31 cellular contexts compared by ENCODE assay signal in genomic region chr10:112278871-112279270, GRCh38. TPM values are rescaled to one million over a fixed set of nuclear protein-coding genes. Genes with fewer than 3 reads are reported as not detected.
A peak's percentile ranks its signal among the peaks of the same experiment; 100 is the strongest.
DNase-seq lines count a peak whose midpoint lies in the region; ATAC-seq, FAIRE-seq and TF ChIP-seq lines count a peak whose summit lies in the region.
"Had no signal": no experiment of that assay in that cellular context is flagged by ENCODE, and none has a peak within 500 bp of the region (broad histone marks: within the 10 kb centered on the region; RNA-seq: fewer than 3 reads in every experiment).

No MANE protein-coding gene starts in this region.

- no peak overlapping the region for H3K23ac ChIP-seq in H1 (ENCODE audit: insufficient read length)

- peaks cover 4% of the 10 kb centered on the region for H3K4me1 Mint-ChIP-seq in endothelial cell (ENCODE audit: unreplicated experiment)
- H3K4me1 Mint-ChIP-seq: IgD-negative memory B cell, T-cell had no signal

- no peak overlapping the region for H2BK20ac ChIP-seq in H1 (ENCODE audit: low read length)

- ATAC-seq in HepG2 (no peak), GM21528 (IDR thresholded peaks at IDR 0.05; ENCODE audit: low FRiP score, unreplicated experiment) (no peak)
- ATAC-seq: effector memory CD8-positive, alpha-beta T cell; esophagus mucosa; foreskin keratinocyte; Panc1; T-cell had no signal

- H3K23me2 ChIP-seq in H1 (ENCODE audit: low read depth, low read length): no peaks in the 10 kb centered on the region

- H4K5ac ChIP-seq in H1 (ENCODE audit: insufficient read length, low read depth, low read length): no peak overlapping the region

- 81% methylated on average over 1 of the region's 2 CpGs for WGBS in HUES64
- 48% methylated on average over 2 of the region's 2 CpGs; no CpG with 5 or more reads in 1 of the 2 experiments for WGBS in H1 (ENCODE audit: extremely low coverage in 1 of 2, insufficient coverage in 1 of 2, insufficient read length in 1 of 2, insufficient replicate concordance in 2 of 2, low coverage in 1 of 2, low lambda C conversion rate in 2 of 2, missing lambda C conversion rate in 1 of 2), 2 experiments
- WGBS in HepG2 (ENCODE audit: low lambda C conversion rate): 92% methylated on average over 2 of the region's 2 CpGs

- no peak overlapping the region for H2AFZ ChIP-seq in H1 (ENCODE audit: low read length)
- H2AFZ ChIP-seq in HepG2 (ENCODE audit: low read length): no peak overlapping the region

- no peak overlapping the region for H4K91ac ChIP-seq in H1 (replicated peaks; ENCODE audit: insufficient read length, low read length)

- no peak overlapping the region for H2AK5ac ChIP-seq in H1 (ENCODE audit: low read depth, low read length)

- H3K4me1 ChIP-seq in HUES64 (ENCODE audit: insufficient read depth, low read length): peaks cover 17% of the 10 kb centered on the region
- H3K4me1 ChIP-seq in H1 (replicated peaks in 1 of 4; ENCODE audit: control insufficient read depth in 3 of 4, insufficient read depth in 4 of 4, low read length in 3 of 4): peaks cover 0 to 7% (median 2%) of the 10 kb centered on the region in 4 experiments; a peak in 5 of 7 replicates
- peaks cover 77% of the 10 kb centered on the region for H3K4me1 ChIP-seq in HepG2 (ENCODE audit: insufficient read depth, low read length)
- H3K4me1 ChIP-seq: foreskin keratinocyte, upper lobe of left lung had no signal

- H3K9me3 ChIP-seq in HUES64 (ENCODE audit: insufficient read depth, low read depth, low read length) (no peaks in the 10 kb centered on the region), H1 (ENCODE audit: insufficient read depth in 2 of 2, low read depth in 1 of 2, low read length in 1 of 2) (no peaks in the 10 kb centered on the region), HepG2 (ENCODE audit: low read length) (no peaks in the 10 kb centered on the region)
- H3K9me3 ChIP-seq: neutrophil, upper lobe of left lung had no signal

- H3K4me3 ChIP-seq in HUES64 (ENCODE audit: low read length): peak overlapping the region; percentile 14; the same call in 1 of the 2 replicates
- peak overlapping the region in 1 of 4 experiments; percentile 43; a peak in 2 of 8 replicates for H3K4me3 ChIP-seq in H1 (ENCODE audit: extremely low read depth in 1 of 4, insufficient read depth in 2 of 4, low read depth in 3 of 4, low read length in 4 of 4)
- H3K4me3 ChIP-seq in HepG2 (replicated peaks in 1 of 3; ENCODE audit: insufficient read depth in 1 of 3, low read depth in 2 of 3, low read length in 3 of 3): no peak overlapping the region
- H3K4me3 ChIP-seq: upper lobe of left lung had no signal

- no TSS peak for BruUV-seq in HepG2 (replicated peaks; lab: Mats Ljungman, UMichigan)

- TF ChIP-seq EP300 in H1 (IDR thresholded peaks at IDR 0.05; ENCODE audit: borderline replicate concordance in 1 of 2, low read depth in 2 of 2, low read length in 2 of 2) (no peak), HepG2 (IDR thresholded peaks at IDR 0.05; ENCODE audit: low read depth in 2 of 2, low read length in 2 of 2) (no peak), HepG2 (CRISPR knock-in tag; IDR thresholded peaks at IDR 0.05; ENCODE audit: borderline replicate concordance) (no peak)

- H3K18ac ChIP-seq in H1 (ENCODE audit: extremely low read depth, low read length): no peak overlapping the region; the same call in 1 of the 2 replicates

- TF ChIP-seq CTCF in H1 (IDR thresholded peaks at IDR 0.05; ENCODE audit: control extremely low read depth in 1 of 3, insufficient read depth in 1 of 3, low read depth in 1 of 3, low read length in 3 of 3): no peak
- TF ChIP-seq CTCF in HepG2 (CRISPR knock-in tag; IDR thresholded peaks at IDR 0.05): no peak
- TF ChIP-seq CTCF in endothelial cell (IDR thresholded peaks at IDR 0.05; ENCODE audit: unreplicated experiment): no peak

- POLR2A ChIA-PET in H1 (lab: Charles Lee; ENCODE audit: partially characterized antibody) (no interaction called here), HepG2 (lab: Yijun Ruan, JAX) (interaction anchor here (0.7 to 3.2 kb wide), 4 partner anchors 17 to 63 kb away, joined by 3 to 31 read pairs (median 10); no protein-coding TSS in a partner anchor)

- no peaks in the 10 kb centered on the region for H3K27me3 ChIP-seq in HUES64 (ENCODE audit: insufficient read depth, low read length)
- H3K27me3 ChIP-seq in H1 (replicated peaks in 1 of 4; ENCODE audit: control insufficient read depth in 3 of 4, extremely low read depth in 1 of 4, insufficient read depth in 3 of 4, low read length in 3 of 4): no peaks in the 10 kb centered on the region
- H3K27me3 ChIP-seq in HepG2 (ENCODE audit: control insufficient read depth in 1 of 2, insufficient read depth in 2 of 2, low read length in 2 of 2): no peaks in the 10 kb centered on the region
- H3K27me3 ChIP-seq: brain microvascular endothelial cell, foreskin keratinocyte, upper lobe of left lung had no signal

- intact Hi-C loops in HepG2 (cut with micrococcal nuclease; ENCODE audit: unreplicated experiment): loop anchor here (5.0 kb wide), 1 partner anchor 1667 kb away; no protein-coding TSS in a partner anchor

- H3K36me3 ChIP-seq in HUES64 (ENCODE audit: insufficient read depth, low read length) (no peaks in the 10 kb centered on the region), H1 (ENCODE audit: control insufficient read depth in 2 of 4, insufficient read depth in 4 of 4, low read length in 3 of 4) (no peaks in the 10 kb centered on the region), HepG2 (replicated peaks in 1 of 2; ENCODE audit: control insufficient read depth in 1 of 2, insufficient read depth in 2 of 2, low read length in 2 of 2) (no peaks in the 10 kb centered on the region)
- H3K36me3 ChIP-seq: brain microvascular endothelial cell, neutrophil, upper lobe of left lung had no signal

- H4K20me1 ChIP-seq in H1 (replicated peaks in 1 of 2; ENCODE audit: control insufficient read depth in 1 of 2, insufficient read depth in 2 of 2, low read length in 2 of 2): no peaks in the 10 kb centered on the region
- no peaks in the 10 kb centered on the region for H4K20me1 ChIP-seq in HepG2 (ENCODE audit: insufficient read depth, low read length)

- H2BK5ac ChIP-seq in H1 (ENCODE audit: low read depth, low read length): no peak overlapping the region

- H3K56ac ChIP-seq in H1 (replicated peaks; ENCODE audit: insufficient read length, low read depth, low read length): no peak overlapping the region

- DNase-seq in H1 (ENCODE audit: low read depth in 1 of 2, low spot score in 2 of 2) (no peak), HepG2 (ENCODE audit: low spot score) (no peak), NCI-H1417 (lab: John Stamatoyannopoulos, UW) (no peak), endothelial cell (ENCODE audit: low spot score) (no peak)
- DNase-seq in activated CD8-positive, alpha-beta memory T cell treated with anti-CD3 and anti-CD28 coated beads, Interleukin-2, amount 50 U/mL, for 4 hours: no peak
- DNase-seq: activated CD4-positive, alpha-beta T cell treated with anti-CD3 and anti-CD28 coated beads for 1 hour; activated gamma-delta T cell; activated T-cell treated with anti-CD3 and anti-CD28 coated beads, Interleukin-2, amount 50 U/mL, for 1 hour; brain microvascular endothelial cell; CD4-positive, alpha-beta memory T cell; effector memory CD8-positive, alpha-beta T cell; foreskin keratinocyte; hippocampal formation; NCI-H2081 treated with DMSO at 0.1 percent for 48 hours; NK-92 treated with Interleukin-12 subunit alpha and Interleukin-12 subunit beta, amount 100 ng/mL, for 24 hours; small intestine; stimulated activated CD4-positive, alpha-beta T cell treated with anti-CD3 and anti-CD28 coated beads, Interleukin-1b, Interleukin-23, amount 100 ng/mL, for 48 hours; T-cell had no signal

- H3K4me3 Mint-ChIP-seq in endothelial cell (ENCODE audit: unreplicated experiment): no peak overlapping the region
- H3K4me3 Mint-ChIP-seq: CD4-positive, alpha-beta memory T cell; effector memory CD8-positive, alpha-beta T cell; IgD-negative memory B cell; T-cell had no signal

- no peak overlapping the region for H2BK12ac ChIP-seq in H1 (ENCODE audit: low read depth, low read length)

- H3K79me2 ChIP-seq in H1 (ENCODE audit: control insufficient read depth in 1 of 2, insufficient read depth in 2 of 2, low read length in 2 of 2) (no peaks in the 10 kb centered on the region), HepG2 (ENCODE audit: insufficient read depth, low read length) (no peaks in the 10 kb centered on the region)

- H3K4me2 ChIP-seq in H1 (ENCODE audit: insufficient read depth in 1 of 2, low read depth in 2 of 2, low read length in 2 of 2): peak overlapping the region; percentile 28 to 53; a peak in 3 of 4 replicates
- no peak overlapping the region for H3K4me2 ChIP-seq in HepG2 (ENCODE audit: low read depth, low read length)

- CTCF ChIA-PET in H1 (lab: Charles Lee; ENCODE audit: partially characterized antibody) (interaction anchor here (1.0 to 1.3 kb wide), 3 partner anchors 28 to 96 kb away, joined by 3 to 4 read pairs (median 3); no protein-coding TSS in a partner anchor), HepG2 (lab: Yijun Ruan, JAX; ENCODE audit: low intra/inter-chr PET ratio, low total read pairs) (no interaction called here)

- no peak for FAIRE-seq in H1 (lab: Jason Lieb, UNC)
- no peak for FAIRE-seq in HepG2 (lab: Jason Lieb, UNC)
- FAIRE-seq: colon, GM19239, small intestine had no signal

- in situ Hi-C loops in HepG2 (cut with HindIII; ENCODE audit: extremely low pct_ligation_motif_present, low pct_unique_long_range_greater_than_20kb): no loop called here

- no peak for TF ChIP-seq POLR2A in H1 (IDR thresholded peaks at IDR 0.05; ENCODE audit: control extremely low read depth in 1 of 2, low read depth in 2 of 2, low read length in 2 of 2)
- TF ChIP-seq POLR2A in HepG2 (IDR thresholded peaks at IDR 0.05; ENCODE audit: insufficient read depth in 1 of 2, low read depth in 2 of 2, low read length in 2 of 2): no peak

- TF ChIP-seq RAD21 in H1 (IDR thresholded peaks at IDR 0.05 in 1 of 2, conservative IDR thresholded peaks at IDR 0.05 in 1 of 2; ENCODE audit: low read depth in 2 of 2, low read length in 2 of 2): no peak
- no peak for TF ChIP-seq RAD21 in HepG2 (CRISPR knock-in tag; IDR thresholded peaks at IDR 0.05)

- H3K4ac ChIP-seq in H1 (replicated peaks; ENCODE audit: insufficient read length, low read depth, low read length): no peak overlapping the region

- no peak overlapping the region for H3K14ac ChIP-seq in H1 (ENCODE audit: insufficient read length)

- H4K8ac ChIP-seq in H1 (ENCODE audit: extremely low read depth, insufficient read depth, low read length): no peak overlapping the region

- no peaks in the 10 kb centered on the region for H3K36me3 Mint-ChIP-seq in endothelial cell (ENCODE audit: low read depth, unreplicated experiment)
- H3K36me3 Mint-ChIP-seq: CD4-positive, alpha-beta memory T cell; IgD-negative memory B cell; T-cell had no signal

- no peak overlapping the region for H2BK120ac ChIP-seq in H1 (replicated peaks; ENCODE audit: low read depth, low read length)

- H3K9ac ChIP-seq in HUES64 (ENCODE audit: low read depth, low read length) (no peak overlapping the region), H1 (replicated peaks in 1 of 4; ENCODE audit: extremely low read depth in 1 of 4, low read depth in 3 of 4, low read length in 3 of 4) (no peak overlapping the region), HepG2 (ENCODE audit: insufficient read depth, low read depth, low read length) (no peak overlapping the region)

- H2BK15ac ChIP-seq in H1 (ENCODE audit: low read length): no peak overlapping the region

- H3K27me3 Mint-ChIP-seq in endothelial cell (ENCODE audit: unreplicated experiment): no peaks in the 10 kb centered on the region

- no peaks in the 10 kb centered on the region for H3K9me3 Mint-ChIP-seq in endothelial cell (ENCODE audit: unreplicated experiment)
- H3K9me3 Mint-ChIP-seq: effector memory CD8-positive, alpha-beta T cell; T-cell had no signal

- no peaks in the 10 kb centered on the region for H3K79me1 ChIP-seq in H1 (ENCODE audit: low read depth, low read length)

- peak overlapping the region; percentile 19; the same call in 1 of the 2 replicates for H3K27ac ChIP-seq in HUES64 (ENCODE audit: low read depth, low read length)
- no peak overlapping the region for H3K27ac ChIP-seq in H1 (ENCODE audit: low read depth, low read length)
- H3K27ac ChIP-seq in HepG2 (ENCODE audit: extremely low read length, insufficient read depth, low read length): peak overlapping the region; percentile 60
- H3K27ac ChIP-seq in temporal lobe (ENCODE audit: low read depth, low read length): peak overlapping the region; percentile 22
- H3K27ac ChIP-seq: brain microvascular endothelial cell, foreskin keratinocyte, neutrophil, upper lobe of left lung had no signal

- no peak overlapping the region for H3K27ac Mint-ChIP-seq in endothelial cell (ENCODE audit: unreplicated experiment)
- H3K27ac Mint-ChIP-seq: CD4-positive, alpha-beta memory T cell; effector memory CD8-positive, alpha-beta T cell; T-cell had no signal

RNA-seq across cellular contexts. Expression of gene TECTB, which starts 4.3 kb away (rescaled TPM):
- not detected for polyA plus RNA-seq in HUES64 (2013, experiment 1 of 2)
- polyA plus RNA-seq in HUES64 (2013, experiment 2 of 2): not detected
- total RNA-seq in H1 (2021; fragmentation: NEBNext Ultra II Directional; extraction: Animal tissue kit (Norgen Biotek cat#: 25700)): not detected in 2 replicates
- polyA plus RNA-seq in H1 (2011; rRNA removed) (not detected in 2 replicates), HepG2 (2011; rRNA removed) (0.78 and 1.1 TPM in 2 replicates)
- polyA plus RNA-seq in H1 (2011; cell fraction: cytosol; rRNA removed): not detected
- not detected for polyA plus RNA-seq in H1 (2011; cell fraction: nucleus; rRNA removed)
- not detected in 4 replicates for polyA plus RNA-seq in H1 (2012, experiment 1 of 2)
- polyA plus RNA-seq in H1 (2012, experiment 2 of 2): not detected
- polyA plus RNA-seq in H1 (2013, experiment 1 of 2): not detected
- not detected for polyA plus RNA-seq in H1 (2013, experiment 2 of 2)
- not detected in 2 replicates for polyA minus RNA-seq in H1 (2011; rRNA and poly(A)+ RNA removed)
- polyA minus RNA-seq in H1 (2011; cell fraction: cytosol; rRNA and poly(A)+ RNA removed): not detected
- polyA minus RNA-seq in H1 (2011; cell fraction: nucleus; rRNA and poly(A)+ RNA removed): not detected
- total RNA-seq in HepG2 (2016; rRNA removed; fragmentation: Illumina TruSeq; extraction: Trizol) (1.3 and 1.8 TPM in 2 replicates), temporal lobe (not detected), endothelial cell (ENCODE audit: unreplicated experiment) (not detected)
- total RNA-seq in HepG2 (2016; cell fraction: cytosol; rRNA removed; fragmentation: Illumina TruSeq; extraction: Trizol; ENCODE audit: low read depth): 0.61 and 0.71 TPM in 2 replicates
- 1.5 and 1.9 TPM in 2 replicates for total RNA-seq in HepG2 (2016; cell fraction: insoluble cytoplasmic fraction; rRNA removed; fragmentation: Illumina TruSeq; extraction: Trizol)
- 1.0 and 1.4 TPM in 2 replicates for total RNA-seq in HepG2 (2016; cell fraction: membrane; rRNA removed; fragmentation: Illumina TruSeq; extraction: Trizol)
- total RNA-seq in HepG2 (2016; cell fraction: nucleus; rRNA removed; fragmentation: Illumina TruSeq; extraction: Trizol): 2.4 and 2.8 TPM in 2 replicates
- polyA plus RNA-seq in HepG2 (2011; cell fraction: cytosol; rRNA removed): 0.48 and 0.63 TPM in 2 replicates
- polyA plus RNA-seq in HepG2 (2011; cell fraction: nucleus; rRNA removed): 1.3 and 1.7 TPM in 2 replicates
- 0.68 and 1.6 TPM in 2 replicates for polyA plus RNA-seq in HepG2 (2012)
- 0.19 and 0.38 TPM in 2 replicates for polyA plus RNA-seq in HepG2 (2016; cell fraction: cytosol; fragmentation: Illumina TruSeq; extraction: Trizol; ENCODE audit: low read depth)
- 1.3 and 1.6 TPM in 2 replicates for polyA plus RNA-seq in HepG2 (2016; cell fraction: insoluble cytoplasmic fraction; fragmentation: Illumina TruSeq; extraction: Trizol; ENCODE audit: low read depth)
- 0.73 and 0.96 TPM in 2 replicates for polyA plus RNA-seq in HepG2 (2016; cell fraction: membrane; fragmentation: Illumina TruSeq; extraction: Trizol; ENCODE audit: low read depth)
- polyA plus RNA-seq in HepG2 (2016; cell fraction: nucleus; fragmentation: Illumina TruSeq; extraction: Trizol; ENCODE audit: insufficient read depth, low read depth): 4.3 and 5.3 TPM in 2 replicates
- polyA minus RNA-seq in HepG2 (2011; rRNA and poly(A)+ RNA removed; ENCODE audit: low replicate concordance): 0.66 TPM in 1 of 2 replicates, not detected in the other
- polyA minus RNA-seq in HepG2 (2011; cell fraction: cytosol; rRNA and poly(A)+ RNA removed): 0.40 TPM in 1 of 2 replicates, not detected in the other
- 0.52 and 0.99 TPM in 2 replicates for polyA minus RNA-seq in HepG2 (2011; cell fraction: nucleus; rRNA and poly(A)+ RNA removed)
- total RNA-seq: CD4-positive, alpha-beta memory T cell; esophagus mucosa; foreskin keratinocyte; kidney epithelial cell; lung microvascular endothelial cell; NCI-H460; T-cell; upper lobe of left lung had no signal
- polyA plus RNA-seq: CD4-positive, alpha-beta memory T cell; foreskin keratinocyte; IgD-negative memory B cell had no signal
